23 cellular contexts compared by ENCODE assay signal in genomic region chr1:6074192-6074901, GRCh38. TPM values are rescaled to one million over a fixed set of nuclear protein-coding genes. Genes with fewer than 3 reads are reported as not detected.
DNase-seq lines count a peak whose midpoint lies in the region; ATAC-seq, FAIRE-seq and TF ChIP-seq lines count a peak whose summit lies in the region.
"Had no signal": no experiment of that assay in that cellular context is flagged by ENCODE, and none has a peak within 500 bp of the region (broad histone marks: within the 10 kb centered on the region; RNA-seq: fewer than 3 reads in every experiment).

No MANE protein-coding gene starts in this region.

- peak overlapping the region; percentile 19; the same call in 1 of the 2 replicates for H2AFZ ChIP-seq in K562 (ENCODE audit: low read depth, low read length)
- H2AFZ ChIP-seq: PC-9 had no signal

- H3K27me3 ChIP-seq in K562 (ENCODE audit: control insufficient read depth in 2 of 2, insufficient read depth in 2 of 2, low read length in 2 of 2), result peaks cover 37 to 66% of the 10 kb centered on the region in 2 experiments
- H3K27me3 ChIP-seq: BLaER1, MG63 had no signal

- POLR2A ChIA-PET in K562 (lab: Yijun Ruan, JAX), result interaction anchor here (0.6 to 1.4 kb wide), 7 partner anchors 8 to 59 kb away, joined by 3 to 6 read pairs (median 4); no protein-coding TSS in a partner anchor

- no peaks in the 10 kb centered on the region for H3K27me3 Mint-ChIP-seq in activated naive CD4-positive, alpha-beta T cell treated with anti-CD3 and anti-CD28 coated beads for 36 hours (ENCODE audit: low read depth)
- no peaks in the 10 kb centered on the region for H3K27me3 Mint-ChIP-seq in stimulated activated naive B cell treated with anti-CD40 and anti-IgM and Interleukin-4, amounts not matched to agents 10 μg/mL and 1 μg/mL and 100 μg/mL, for 72 hours
- H3K27me3 Mint-ChIP-seq: CD4-positive, alpha-beta T cell had no signal

- CTCF ChIA-PET in activated naive CD4-positive, alpha-beta T cell treated with anti-CD3 and anti-CD28 coated beads for 36 hours (lab: Charles Lee), result interaction anchor here (0.6 kb wide), 1 partner anchor 142 kb away, joined by 4 read pairs; no protein-coding TSS in a partner anchor
- CTCF ChIA-PET in K562 (lab: Yijun Ruan, JAX; ENCODE audit: low intra/inter-chr PET ratio), result interaction anchor here (0.6 kb wide), 1 partner anchor 645 kb away, joined by 3 read pairs; no protein-coding TSS in a partner anchor

- peaks cover 19% of the 10 kb centered on the region for H3K36me3 Mint-ChIP-seq in activated naive CD4-positive, alpha-beta T cell treated with anti-CD3 and anti-CD28 coated beads for 36 hours (ENCODE audit: low read depth)
- peaks cover 0 to 4% of the 10 kb centered on the region in 2 donors for H3K36me3 Mint-ChIP-seq in activated naive CD4-positive, alpha-beta T cell treated with anti-CD3 and anti-CD28 coated beads, Interleukin-2, amount 50 U/mL, for 72 hours
- peaks cover 54 to 65% of the 10 kb centered on the region in 2 donors for H3K36me3 Mint-ChIP-seq in stimulated activated naive B cell treated with anti-CD40 and anti-IgM and Interleukin-4, amounts not matched to agents 10 μg/mL and 1 μg/mL and 100 μg/mL, for 72 hours

- TF ChIP-seq CTCF in K562 (IDR thresholded peaks at IDR 0.05 in 2 of 3, conservative IDR thresholded peaks at IDR 0.05 in 1 of 3; ENCODE audit: insufficient read depth in 2 of 3, low read depth in 1 of 3, low read length in 3 of 3) (no peak), epithelial cell of esophagus (IDR thresholded peaks at IDR 0.05; ENCODE audit: insufficient read depth, low read depth, low read length, missing control alignments) (no peak)

- H3K79me2 ChIP-seq in K562 (ENCODE audit: control insufficient read depth, insufficient read depth, low read length), result no peaks in the 10 kb centered on the region

- peak overlapping the region in 1 of 2 experiments; percentile 72; a peak in 2 of 4 replicates for H3K9ac ChIP-seq in K562 (ENCODE audit: insufficient read depth in 1 of 2, low read depth in 2 of 2, low read length in 2 of 2)
- H3K9ac ChIP-seq: BLaER1 had no signal

- ATAC-seq in activated naive CD4-positive, alpha-beta T cell treated with anti-CD3 and anti-CD28 coated beads, Interleukin-2, amount 50 U/mL, for 72 hours, result no peak
- ATAC-seq in K562 (no peak; the same call in 2 of the 3 replicates), HG03520 (IDR thresholded peaks at IDR 0.05; ENCODE audit: unreplicated experiment) (no peak)
- no peak for ATAC-seq in stimulated activated naive B cell treated with anti-CD40 and anti-IgM and Interleukin-4, amounts not matched to agents 10 μg/mL and 1 μg/mL and 100 μg/mL, for 72 hours (replicated peaks)

- peak; percentile 58 for FAIRE-seq in K562 (lab: Jason Lieb, UNC)
- FAIRE-seq: GM18507, HTR-8/SVneo had no signal

- no peaks in the 10 kb centered on the region for H3K9me3 ChIP-seq in K562 (replicated peaks; ENCODE audit: control insufficient read depth, insufficient read depth, low read depth, low read length)
- H3K9me3 ChIP-seq: BLaER1, MG63 had no signal

- H3K36me3 ChIP-seq in K562 (ENCODE audit: control insufficient read depth, insufficient read depth, low read length), result no peaks in the 10 kb centered on the region
- H3K36me3 ChIP-seq: MG63 had no signal

- H3K4me3 Mint-ChIP-seq in activated naive CD4-positive, alpha-beta T cell treated with anti-CD3 and anti-CD28 coated beads for 36 hours, result no peak overlapping the region
- no peak overlapping the region for H3K4me3 Mint-ChIP-seq in stimulated activated naive B cell treated with anti-CD40 and anti-IgM and Interleukin-4, amounts not matched to agents 10 μg/mL and 1 μg/mL and 100 μg/mL, for 72 hours
- H3K4me3 Mint-ChIP-seq: CD4-positive, alpha-beta T cell had no signal

- peaks cover 2 to 33% of the 10 kb centered on the region in 2 experiments; a peak in 4 of 5 replicates for H3K4me1 ChIP-seq in K562 (replicated peaks in 1 of 2; ENCODE audit: control insufficient read depth in 2 of 2, insufficient read depth in 2 of 2, low read length in 2 of 2)

- H3K27ac ChIP-seq in K562 (ENCODE audit: extremely low read depth, low read depth, low read length), result no peak overlapping the region
- H3K27ac ChIP-seq in temporal lobe (ENCODE audit: low read depth, low read length), result peak overlapping the region; percentile 50
- H3K27ac ChIP-seq: BLaER1, PC-9 had no signal

- H3K4me3 ChIP-seq in K562 (no peak overlapping the region), epithelial cell of esophagus (ENCODE audit: low read length) (no peak overlapping the region)
- H3K4me3 ChIP-seq: BLaER1, MG63, PC-9 had no signal

- in situ Hi-C loops in K562 (cut with MboI), result no loop called here

- no peaks in the 10 kb centered on the region for H3K9me3 Mint-ChIP-seq in activated naive CD4-positive, alpha-beta T cell treated with anti-CD3 and anti-CD28 coated beads for 36 hours
- H3K9me3 Mint-ChIP-seq in activated naive CD4-positive, alpha-beta T cell treated with anti-CD3 and anti-CD28 coated beads, Interleukin-2, amount 50 U/mL, for 72 hours, result no peaks in the 10 kb centered on the region
- H3K9me3 Mint-ChIP-seq in stimulated activated naive B cell treated with anti-CD40 and anti-IgM and Interleukin-4, amounts not matched to agents 10 μg/mL and 1 μg/mL and 100 μg/mL, for 72 hours, result no peaks in the 10 kb centered on the region
- H3K9me3 Mint-ChIP-seq: CD4-positive, alpha-beta T cell had no signal

- TF ChIP-seq POLR2A in K562 (conservative IDR thresholded peaks at IDR 0.05), result no peak

- no peak for TF ChIP-seq EP300 in K562 (IDR thresholded peaks at IDR 0.05; ENCODE audit: low read length)

- peaks cover 2% of the 10 kb centered on the region for H3K9me1 ChIP-seq in K562 (ENCODE audit: control insufficient read depth, insufficient read depth, low read length)

- no peak for DNase-seq in activated naive CD4-positive, alpha-beta T cell treated with anti-CD3 and anti-CD28 coated beads for 36 hours
- DNase-seq in activated naive CD4-positive, alpha-beta T cell treated with anti-CD3 and anti-CD28 coated beads, Interleukin-2, amount 50 U/mL, for 72 hours (ENCODE audit: low spot score in 2 of 2), result no peak
- peak in 1 of 4 experiments; percentile 40 for DNase-seq in K562 (ENCODE audit: extremely low read depth in 1 of 4, low spot score in 3 of 4)
- DNase-seq in epithelial cell of esophagus (ENCODE audit: low read depth), result peak; percentile 69
- no peak for DNase-seq in stimulated activated naive B cell treated with anti-CD40 and anti-IgM and Interleukin-4, amounts not matched to agents 10 μg/mL and 1 μg/mL and 100 μg/mL, for 72 hours
- DNase-seq in C1 segment of cervical spinal cord (lab: John Stamatoyannopoulos, UW), result no peak
- DNase-seq: CD4-positive, alpha-beta T cell; DMS53; KBM-7; MG63; NCI-H1092; NCI-H1417 treated with DMSO at 0.1 percent for 48 hours; NCI-H1694 treated with DMSO at 0.1 percent for 48 hours; NCI-H2081; NCI-H2227 treated with DMSO at 0.1 percent for 48 hours; NCI-H526 treated with DMSO at 0.1 percent for 48 hours; SHP77 had no signal

- intact Hi-C loops in activated naive CD4-positive, alpha-beta T cell treated with anti-CD3 and anti-CD28 coated beads for 36 hours (cut with micrococcal nuclease), result no loop called here
- intact Hi-C loops in K562 (cut with micrococcal nuclease), result no loop called here

- peaks cover 1% of the 10 kb centered on the region for H3K4me1 Mint-ChIP-seq in activated naive CD4-positive, alpha-beta T cell treated with anti-CD3 and anti-CD28 coated beads for 36 hours (ENCODE audit: low read depth)
- H3K4me1 Mint-ChIP-seq in stimulated activated naive B cell treated with anti-CD40 and anti-IgM and Interleukin-4, amounts not matched to agents 10 μg/mL and 1 μg/mL and 100 μg/mL, for 72 hours, result peaks cover 0 to 4% of the 10 kb centered on the region in 2 donors

- peak overlapping the region; percentile 36 for H3K27ac Mint-ChIP-seq in activated naive CD4-positive, alpha-beta T cell treated with anti-CD3 and anti-CD28 coated beads for 36 hours
- H3K27ac Mint-ChIP-seq in activated naive CD4-positive, alpha-beta T cell treated with anti-CD3 and anti-CD28 coated beads, Interleukin-2, amount 50 U/mL, for 72 hours, result peak overlapping the region in 1 of 2 donors; percentile 62
- H3K27ac Mint-ChIP-seq in stimulated activated naive B cell treated with anti-CD40 and anti-IgM and Interleukin-4, amounts not matched to agents 10 μg/mL and 1 μg/mL and 100 μg/mL, for 72 hours, result no peak overlapping the region
- H3K27ac Mint-ChIP-seq: CD4-positive, alpha-beta T cell had no signal

- H3K4me2 ChIP-seq in K562 (ENCODE audit: insufficient read depth, low read length), result no peak overlapping the region
- H3K4me2 ChIP-seq: BLaER1, PC-9 had no signal

- H4K20me1 ChIP-seq in K562 (replicated peaks; ENCODE audit: control insufficient read depth, insufficient read depth, low read length), result peaks cover 32% of the 10 kb centered on the region

- 41% methylated on average over 20 of the region's 21 CpGs for WGBS in K562 (ENCODE audit: insufficient coverage, low coverage, missing lambda C conversion rate)

- no peak for TF ChIP-seq RAD21 in K562 (CRISPR knock-in tag; conservative IDR thresholded peaks at IDR 0.05 in 1 of 2, IDR thresholded peaks at IDR 0.05 in 1 of 2)

- BruUV-seq in K562 (replicated peaks; lab: Mats Ljungman, UMichigan), result no TSS peak

TF ChIP-seq in K562, 482 proteins besides CTCF, POLR2A, EP300 and RAD21 (continues in another document):
- TF ChIP-seq CBX3 (IDR thresholded peaks at IDR 0.05; ENCODE audit: borderline replicate concordance in 1 of 2, low read length in 2 of 2) (no peak), SETDB1 (IDR thresholded peaks at IDR 0.05; ENCODE audit: low read length) (no peak)

RNA-seq across cellular contexts. Expression of gene KCNAB2, which starts 28.7 kb away (rescaled TPM):
- total RNA-seq in activated naive CD4-positive, alpha-beta T cell treated with anti-CD3 and anti-CD28 coated beads for 36 hours, result 100 to 1,000 TPM; 164 to 166 TPM
- 100 to 1,000 TPM; 214 to 334 TPM for total RNA-seq in activated naive CD4-positive, alpha-beta T cell treated with anti-CD3 and anti-CD28 coated beads, Interleukin-2, amount 50 U/mL, for 72 hours
- 23.9 and 48.7 TPM in 2 replicates for total RNA-seq in K562 (2011; cell fraction: chromatin; rRNA removed; ENCODE audit: low replicate concordance)
- 31.2 and 38.0 TPM in 2 replicates for total RNA-seq in K562 (2011; cell fraction: nucleolus; rRNA removed)
- total RNA-seq in K562 (2011; cell fraction: nucleoplasm; rRNA removed), result 23.7 and 24.4 TPM in 2 replicates
- total RNA-seq in K562 (2014; rRNA removed), result 4.0 and 11.1 TPM in 2 replicates
- total RNA-seq in K562 (2014; rRNA removed; fragmentation: Illumina TruSeq; extraction: Trizol), result 7.1 and 7.2 TPM in 2 replicates
- total RNA-seq in K562 (2015; rRNA removed; fragmentation: Illumina TruSeq; extraction: Trizol), result 6.1 and 6.4 TPM in 2 replicates
- total RNA-seq in K562 (2021), result 14.7 and 15.8 TPM in 2 replicates
- polyA plus RNA-seq in K562 (2011; rRNA removed), result 5.8 and 7.4 TPM in 2 replicates
- 3.5 and 7.3 TPM in 2 replicates for polyA plus RNA-seq in K562 (2011; cell fraction: cytosol; rRNA removed)
- polyA plus RNA-seq in K562 (2011; cell fraction: nucleus; rRNA removed), result 19.8 and 26.0 TPM in 2 replicates
- 11.8 and 15.5 TPM in 2 replicates for polyA plus RNA-seq in K562 (2012)
- polyA plus RNA-seq in K562 (2014; fragmentation: Illumina TruSeq; extraction: Trizol), result 8.1 and 8.2 TPM in 2 replicates
- polyA plus RNA-seq in K562 (2014; fragmentation: Nextera tagmentation; extraction: Ambion mirVana), result 1 to 10 TPM; 1.8 to 2.4 TPM
- 8.3 and 10.8 TPM in 2 replicates for polyA plus RNA-seq in K562 (2014; rRNA removed)
- polyA minus RNA-seq in K562 (2011; rRNA and poly(A)+ RNA removed), result 2.0 and 5.5 TPM in 2 replicates
- polyA minus RNA-seq in K562 (2011; cell fraction: cytosol; rRNA and poly(A)+ RNA removed), result 3.7 and 4.5 TPM in 2 replicates
- 13.6 and 16.0 TPM in 2 replicates for polyA minus RNA-seq in K562 (2011; cell fraction: nucleus; rRNA and poly(A)+ RNA removed)
- total RNA-seq in temporal lobe, result 9.1 TPM
